8 cellular contexts compared by ENCODE assay signal in the genomic region with DNA sequence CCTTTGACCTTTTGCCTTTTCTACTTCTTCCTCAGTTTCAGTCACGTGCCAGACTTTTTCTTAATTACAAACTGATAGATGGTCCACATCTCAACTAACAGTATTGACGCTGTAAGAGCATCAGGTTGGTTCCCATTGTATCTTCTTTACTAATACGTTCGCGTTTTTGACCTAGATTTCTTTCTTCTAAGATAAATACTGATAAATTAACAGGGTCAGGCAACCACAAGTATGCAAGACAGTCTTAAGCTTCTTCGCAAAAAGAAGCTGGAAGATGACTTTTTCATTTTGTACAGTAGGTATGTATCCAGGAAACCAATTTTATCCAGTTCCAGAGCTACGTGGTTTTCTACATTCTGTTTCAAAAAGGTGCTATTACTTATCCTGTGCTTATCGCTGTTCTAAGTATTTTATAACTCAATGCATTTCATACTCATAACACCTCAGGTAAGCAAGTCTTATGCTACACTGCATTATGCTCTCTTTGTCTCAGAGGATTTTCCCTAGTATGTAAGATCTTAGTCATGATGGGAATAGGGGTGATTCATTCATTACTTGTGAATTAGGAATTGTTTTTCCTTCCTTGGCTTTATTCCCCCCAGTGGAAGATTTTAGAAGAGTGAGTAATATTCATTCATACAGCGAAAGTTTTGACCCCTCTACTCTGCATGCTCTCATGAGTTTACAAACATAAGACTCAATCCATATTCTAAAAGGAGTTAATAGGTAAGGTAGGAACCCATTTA. TPM values are rescaled to one million over a fixed set of nuclear protein-coding genes. Genes with fewer than 3 reads are reported as not detected.
A peak's percentile ranks its signal among the peaks of the same experiment; 100 is the strongest.
DNase-seq lines count a peak whose midpoint lies in the region; ATAC-seq and TF ChIP-seq lines count a peak whose summit lies in the region.

No MANE protein-coding gene starts in this region.

- CTCF ChIA-PET in activated CD4-positive, alpha-beta memory T cell treated with anti-CD3 and anti-CD28 coated beads, Interleukin-2, amount 10 ng/mL, durations not matched to agents 7 days and 5 days (lab: Charles Lee) = interaction anchor here (0.6 to 2.5 kb wide), 7 partner anchors 12 to 311 kb away, joined by 3 to 15 read pairs (median 3); a partner anchor contains a TSS

- H3K4me3 ChIP-seq in hepatocyte (peak overlapping the region; percentile 58), spleen (peak overlapping the region; percentile 58 to 98 (median 90))

- H3K4me2 ChIP-seq in hepatocyte = peak overlapping the region; percentile 71

- ATAC-seq in HG03457 (IDR thresholded peaks at IDR 0.05; ENCODE audit: unreplicated experiment) = no peak

- H3K79me2 ChIP-seq in hepatocyte = peaks cover 38% of the 10 kb centered on the region

- H3K4me1 Mint-ChIP-seq in activated naive CD4-positive, alpha-beta T cell treated with anti-CD3 and anti-CD28 coated beads, Interleukin-2, amount 50 U/mL, for 24 hours = peaks cover 63% of the 10 kb centered on the region
- peaks cover 48% of the 10 kb centered on the region for H3K4me1 Mint-ChIP-seq in activated CD4-positive, alpha-beta memory T cell treated with anti-CD3 and anti-CD28 coated beads, Interleukin-2, amount 10 ng/mL, durations not matched to agents 7 days and 5 days

- peak overlapping the region; percentile 88 for H3K4me3 Mint-ChIP-seq in activated naive CD4-positive, alpha-beta T cell treated with anti-CD3 and anti-CD28 coated beads, Interleukin-2, amount 50 U/mL, for 24 hours
- peak overlapping the region; percentile 74 for H3K4me3 Mint-ChIP-seq in activated CD4-positive, alpha-beta memory T cell treated with anti-CD3 and anti-CD28 coated beads, Interleukin-2, amount 10 ng/mL, durations not matched to agents 7 days and 5 days

- H3K36me3 ChIP-seq in hepatocyte (replicated peaks; ENCODE audit: insufficient read depth, low read depth) (no peaks in the 10 kb centered on the region), spleen (peaks cover 0 to 2% (median 0%) of the 10 kb centered on the region in 6 donors)

- H3K27ac Mint-ChIP-seq in activated naive CD4-positive, alpha-beta T cell treated with anti-CD3 and anti-CD28 coated beads, Interleukin-2, amount 50 U/mL, for 24 hours = peak overlapping the region; percentile 96
- peak overlapping the region; percentile 92 for H3K27ac Mint-ChIP-seq in activated CD4-positive, alpha-beta memory T cell treated with anti-CD3 and anti-CD28 coated beads, Interleukin-2, amount 10 ng/mL, durations not matched to agents 7 days and 5 days

- no peaks in the 10 kb centered on the region for H3K9me3 ChIP-seq in hepatocyte (ENCODE audit: low read depth)
- H3K9me3 ChIP-seq in spleen = no peaks in the 10 kb centered on the region

- H3K9me3 Mint-ChIP-seq in activated naive CD4-positive, alpha-beta T cell treated with anti-CD3 and anti-CD28 coated beads, Interleukin-2, amount 50 U/mL, for 24 hours = no peaks in the 10 kb centered on the region
- H3K9me3 Mint-ChIP-seq in activated CD4-positive, alpha-beta memory T cell treated with anti-CD3 and anti-CD28 coated beads, Interleukin-2, amount 10 ng/mL, durations not matched to agents 7 days and 5 days = no peaks in the 10 kb centered on the region

- H4K20me1 ChIP-seq in hepatocyte (ENCODE audit: insufficient read depth, poor library complexity, severe bottlenecking) = no peaks in the 10 kb centered on the region

- peak overlapping the region; percentile 97 for H3K27ac ChIP-seq in hepatocyte
- peak overlapping the region in 7 of 8 donors; percentile 87 to 96 (median 94) for H3K27ac ChIP-seq in spleen

- no peak for TF ChIP-seq CTCF in hepatocyte (IDR thresholded peaks at IDR 0.05; ENCODE audit: poor library complexity)
- TF ChIP-seq CTCF in spleen (IDR thresholded peaks at IDR 0.05 in 8 of 11, conservative IDR thresholded peaks at IDR 0.05 in 3 of 11) = no peak

- 49% methylated on average over 9 of the region's 9 CpGs for WGBS in hepatocyte (ENCODE audit: low lambda C conversion rate, missing lambda C conversion rate)
- WGBS in spleen, 5 donors = 53 to 61% (median 58%) methylated on average over 9 of the region's 9 CpGs

- peaks cover 8% of the 10 kb centered on the region for H3K36me3 Mint-ChIP-seq in activated naive CD4-positive, alpha-beta T cell treated with anti-CD3 and anti-CD28 coated beads, Interleukin-2, amount 50 U/mL, for 24 hours
- H3K36me3 Mint-ChIP-seq in activated CD4-positive, alpha-beta memory T cell treated with anti-CD3 and anti-CD28 coated beads, Interleukin-2, amount 10 ng/mL, durations not matched to agents 7 days and 5 days (ENCODE audit: low read depth) = peaks cover 19% of the 10 kb centered on the region

- TF ChIP-seq POLR2A in spleen (IDR thresholded peaks at IDR 0.05) = no peak

- intact Hi-C loops in spleen (cut with DNase I; ENCODE audit: low total_unique reads) = no loop called here

- no peaks in the 10 kb centered on the region for H3K27me3 Mint-ChIP-seq in activated naive CD4-positive, alpha-beta T cell treated with anti-CD3 and anti-CD28 coated beads, Interleukin-2, amount 50 U/mL, for 24 hours
- H3K27me3 Mint-ChIP-seq in activated CD4-positive, alpha-beta memory T cell treated with anti-CD3 and anti-CD28 coated beads, Interleukin-2, amount 10 ng/mL, durations not matched to agents 7 days and 5 days = no peaks in the 10 kb centered on the region

- peaks cover 8% of the 10 kb centered on the region for H3K4me1 ChIP-seq in hepatocyte (ENCODE audit: insufficient read depth)
- peaks cover 12 to 58% (median 49%) of the 10 kb centered on the region in 6 donors for H3K4me1 ChIP-seq in spleen

- no peaks in the 10 kb centered on the region for H3K27me3 ChIP-seq in hepatocyte
- no peaks in the 10 kb centered on the region for H3K27me3 ChIP-seq in spleen (replicated peaks in 1 of 7)

- DNase-seq in activated naive CD4-positive, alpha-beta T cell treated with anti-CD3 and anti-CD28 coated beads, Interleukin-2, amount 50 U/mL, for 16 hours = no peak
- DNase-seq in activated CD4-positive, alpha-beta memory T cell treated with anti-CD3 and anti-CD28 coated beads, Interleukin-2, amount 10 ng/mL, durations not matched to agents 7 days and 5 days = no peak
- no peak for DNase-seq in hepatocyte (ENCODE audit: low spot score)
- no peak for DNase-seq in spleen
- DNase-seq in mesenteric fat pad (ENCODE audit: low spot score) = no peak
- no peak for DNase-seq in NOMO-1 (lab: John Stamatoyannopoulos, UW; ENCODE audit: unreplicated experiment in 2 of 2)

- peak overlapping the region; percentile 85 for H2AFZ ChIP-seq in hepatocyte

- H3K9me2 ChIP-seq in hepatocyte (replicated peaks; ENCODE audit: insufficient read depth) = no peaks in the 10 kb centered on the region

- POLR2A ChIA-PET in activated CD4-positive, alpha-beta memory T cell treated with anti-CD3 and anti-CD28 coated beads, Interleukin-2, amount 10 ng/mL, durations not matched to agents 7 days and 5 days (lab: Charles Lee) = interaction anchor here (0.6 to 3.0 kb wide), 12 partner anchors 7 to 396 kb away, joined by 3 to 32 read pairs (median 8); a partner anchor contains a TSS

RNA-seq across cellular contexts. Expression of a gene that starts 1.0 kb away (rescaled TPM):
- total RNA-seq in activated CD4-positive, alpha-beta memory T cell treated with anti-CD3 and anti-CD28 coated beads, Interleukin-2, amount 10 ng/mL, durations not matched to agents 7 days and 5 days = 1 to 10 TPM; 8.1 to 8.9 TPM
- 12.5 and 14.2 TPM in 2 replicates for total RNA-seq in hepatocyte
- 5.4 and 6.3 TPM in 2 replicates for polyA plus RNA-seq in hepatocyte
- total RNA-seq in spleen = 10 to 100 TPM in 3 of 7 donors, 1 to 10 TPM in 4; 4.6 to 18.0 (median 9.8) TPM
- 1 to 10 TPM; 3.7 to 5.6 (median 5.1) TPM for polyA plus RNA-seq in spleen
- 4.3 TPM for total RNA-seq in mesenteric fat pad

RNA-seq across cellular contexts. Expression of a gene that starts 1.0 kb away (rescaled TPM):
- 10 to 100 TPM; 40.1 to 45.3 TPM for total RNA-seq in activated CD4-positive, alpha-beta memory T cell treated with anti-CD3 and anti-CD28 coated beads, Interleukin-2, amount 10 ng/mL, durations not matched to agents 7 days and 5 days
- total RNA-seq in hepatocyte (53.5 and 82.2 TPM in 2 replicates), spleen (10 to 100 TPM; 36.9 to 86.6 (median 55.6) TPM), mesenteric fat pad (51.6 TPM)
- polyA plus RNA-seq in hepatocyte (12.7 and 15.8 TPM in 2 replicates), spleen (1 to 10 TPM; 3.6 to 7.6 (median 5.4) TPM)

RNA-seq across cellular contexts. Expression of a gene that starts 15.3 kb away (rescaled TPM):
- total RNA-seq in activated CD4-positive, alpha-beta memory T cell treated with anti-CD3 and anti-CD28 coated beads, Interleukin-2, amount 10 ng/mL, durations not matched to agents 7 days and 5 days = 10 to 100 TPM; 49.1 to 52.5 TPM
- total RNA-seq in hepatocyte (54.2 and 76.6 TPM in 2 replicates), spleen (100 to 1,000 TPM in 2 of 7 donors, 10 to 100 TPM in 5; 34.2 to 139 (median 55.0) TPM), mesenteric fat pad (80.6 TPM)
- polyA plus RNA-seq in hepatocyte (27.5 and 35.1 TPM in 2 replicates), spleen (10 to 100 TPM; 11.2 to 18.2 (median 14.8) TPM)
